In genomic region chr18:78006006-78006802, GRCh38 we compare ENCODE assay signal across 1 cellular context.
TF ChIP-seq lines count a peak whose summit lies in the region.

No MANE protein-coding gene starts in this region.

TF ChIP-seq in H1, 55 proteins besides CTCF, POLR2A, EP300 and RAD21:
- no peak for TF ChIP-seq SAP30 (IDR thresholded peaks at IDR 0.05; ENCODE audit: insufficient read depth, insufficient replicate concordance, low read length)
- 0 out of 4 replicates have a peak, but pooled peaks of 1 of the 2 experiments have one; percentile 53 for TF ChIP-seq HDAC2 (IDR thresholded peaks at IDR 0.05; ENCODE audit: borderline replicate concordance in 1 of 2, low read depth in 2 of 2, low read length in 2 of 2)
